Comparison of ENCODE assay signal across 8 cellular contexts in genomic region chr14:57268161-57269067, GRCh38. TPM values are rescaled to one million over a fixed set of nuclear protein-coding genes. Genes with fewer than 3 reads are reported as not detected.
DNase-seq lines count a peak whose midpoint lies in the region; ATAC-seq and TF ChIP-seq lines count a peak whose summit lies in the region.

A gene with protein sequence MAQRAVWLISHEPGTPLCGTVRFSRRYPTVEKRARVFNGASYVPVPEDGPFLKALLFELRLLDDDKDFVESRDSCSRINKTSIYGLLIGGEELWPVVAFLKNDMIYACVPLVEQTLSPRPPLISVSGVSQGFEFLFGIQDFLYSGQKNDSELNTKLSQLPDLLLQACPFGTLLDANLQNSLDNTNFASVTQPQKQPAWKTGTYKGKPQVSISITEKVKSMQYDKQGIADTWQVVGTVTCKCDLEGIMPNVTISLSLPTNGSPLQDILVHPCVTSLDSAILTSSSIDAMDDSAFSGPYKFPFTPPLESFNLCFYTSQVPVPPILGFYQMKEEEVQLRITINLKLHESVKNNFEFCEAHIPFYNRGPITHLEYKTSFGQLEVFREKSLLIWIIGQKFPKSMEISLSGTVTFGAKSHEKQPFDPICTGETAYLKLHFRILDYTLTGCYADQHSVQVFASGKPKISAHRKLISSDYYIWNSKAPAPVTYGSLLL (plus strand): TSS chr14:57268971. CDS start chr14:57269315, 344 bp downstream.
A gene with protein sequence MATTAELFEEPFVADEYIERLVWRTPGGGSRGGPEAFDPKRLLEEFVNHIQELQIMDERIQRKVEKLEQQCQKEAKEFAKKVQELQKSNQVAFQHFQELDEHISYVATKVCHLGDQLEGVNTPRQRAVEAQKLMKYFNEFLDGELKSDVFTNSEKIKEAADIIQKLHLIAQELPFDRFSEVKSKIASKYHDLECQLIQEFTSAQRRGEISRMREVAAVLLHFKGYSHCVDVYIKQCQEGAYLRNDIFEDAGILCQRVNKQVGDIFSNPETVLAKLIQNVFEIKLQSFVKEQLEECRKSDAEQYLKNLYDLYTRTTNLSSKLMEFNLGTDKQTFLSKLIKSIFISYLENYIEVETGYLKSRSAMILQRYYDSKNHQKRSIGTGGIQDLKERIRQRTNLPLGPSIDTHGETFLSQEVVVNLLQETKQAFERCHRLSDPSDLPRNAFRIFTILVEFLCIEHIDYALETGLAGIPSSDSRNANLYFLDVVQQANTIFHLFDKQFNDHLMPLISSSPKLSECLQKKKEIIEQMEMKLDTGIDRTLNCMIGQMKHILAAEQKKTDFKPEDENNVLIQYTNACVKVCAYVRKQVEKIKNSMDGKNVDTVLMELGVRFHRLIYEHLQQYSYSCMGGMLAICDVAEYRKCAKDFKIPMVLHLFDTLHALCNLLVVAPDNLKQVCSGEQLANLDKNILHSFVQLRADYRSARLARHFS (minus strand): TSS chr14:57268905. CDS start chr14:57268648, 257 bp downstream.

- no peaks in the 10 kb centered on the region for H3K27me3 Mint-ChIP-seq in type B pancreatic cell

- H3K36me3 ChIP-seq in heart left ventricle: peaks cover 0 to 8% (median 0%) of the 10 kb centered on the region in 9 donors

- intact Hi-C loops in T-helper 1 cell treated with Interleukin-12 subunit alpha and Interleukin-12 subunit beta and Interleukin-4 antibody, amounts not matched to agents 30 ng/mL and 1 ng/mL, for 36 hours (cut with micrococcal nuclease): loop anchor here (1.0 to 10.0 kb wide), 15 partner anchors 41 to 1998 kb away; partner anchors contain the start of genes ARID4A, ARMH4, ATG14 and FBXO34
- intact Hi-C loops in heart left ventricle (cut with DNase I): loop anchor here in 1 of 10 donors (10.0 kb wide), 1 partner anchor 126 kb away; the partner anchor contains the start of gene NAA30

- peak within 1 kb of the TSS; percentile 98 for H3K4me3 Mint-ChIP-seq in type B pancreatic cell

- in situ Hi-C loops in GM13976 (cut with MboI; ENCODE audit: low sequenced_read_pairs, unreplicated experiment): no loop called here

- ATAC-seq in HG02870 (IDR thresholded peaks at IDR 0.05; ENCODE audit: unreplicated experiment) (peak; percentile 91), heart left ventricle (peak; percentile 94 to 98 (median 96))

- no peak for TF ChIP-seq POLR2A in heart left ventricle (IDR thresholded peaks at IDR 0.05)

- peak within 1 kb of the TSS; percentile 70 to 95 (median 78) for H3K4me3 ChIP-seq in heart left ventricle

- peak; percentile 91 for DNase-seq in GM13976 (ENCODE audit: low spot score)
- DNase-seq in NCI-H146 treated with DMSO at 0.1 percent for 48 hours (lab: John Stamatoyannopoulos, UW; ENCODE audit: unreplicated experiment): peak; percentile 79
- peak; percentile 88 for DNase-seq in amniotic epithelial cell (ENCODE audit: low read depth)
- peak; percentile 93 to 95 (median 94) for DNase-seq in heart left ventricle
- DNase-seq in pons (ENCODE audit: low spot score): peak; percentile 92
- peak; percentile 91 for DNase-seq in type B pancreatic cell (ENCODE audit: extremely low spot score, unreplicated experiment)

- H3K36me3 Mint-ChIP-seq in type B pancreatic cell: peaks cover 11% of the 10 kb centered on the region

- H3K27me3 ChIP-seq in heart left ventricle: no peaks in the 10 kb centered on the region

- peaks cover 33% of the 10 kb centered on the region for H3K4me1 Mint-ChIP-seq in type B pancreatic cell (ENCODE audit: unreplicated experiment)

- 0% methylated on average over 56 to 76 of the region's 76 CpGs for WGBS in heart left ventricle, 4 donors

- peak within 1 kb of the TSS; percentile 99 for H3K27ac Mint-ChIP-seq in type B pancreatic cell

- H3K9me3 Mint-ChIP-seq in type B pancreatic cell: no peaks in the 10 kb centered on the region

- peaks cover 0 to 59% (median 48%) of the 10 kb centered on the region in 12 donors for H3K4me1 ChIP-seq in heart left ventricle

- TF ChIP-seq CTCF in GM13976 (IDR thresholded peaks at IDR 0.05; ENCODE audit: borderline replicate concordance, control extremely low read depth, extremely low read depth, insufficient read depth, missing control alignments) (no peak), heart left ventricle (IDR thresholded peaks at IDR 0.05) (peak in 1 of 12 donors; percentile 5), type B pancreatic cell (conservative IDR thresholded peaks at IDR 0.05) (peak; percentile 43)

- no peaks in the 10 kb centered on the region for H3K9me3 ChIP-seq in heart left ventricle

- H3K27ac ChIP-seq in heart left ventricle: peak within 1 kb of the TSS; percentile 82 to 98 (median 96)

RNA-seq across cellular contexts. Expression of the first gene that starts in this region (rescaled TPM):
- total RNA-seq in T-helper 1 cell treated with Interleukin-12 subunit alpha and Interleukin-12 subunit beta and Interleukin-4 antibody, amounts not matched to agents 30 ng/mL and 1 ng/mL, for 36 hours: 45.4 and 46.2 TPM in 2 replicates
- total RNA-seq in heart left ventricle (10 to 100 TPM; 20.6 to 58.1 (median 49.7) TPM), type B pancreatic cell (ENCODE audit: low replicate concordance) (40.6 and 55.8 TPM in 2 replicates)
- polyA plus RNA-seq in heart left ventricle: 10 to 100 TPM in 1 of 2 donors, 1 to 10 TPM in 1; 5.8 to 28.8 TPM

RNA-seq across cellular contexts. Expression of the second gene that starts in this region (rescaled TPM):
- 76.4 and 77.0 TPM in 2 replicates for total RNA-seq in T-helper 1 cell treated with Interleukin-12 subunit alpha and Interleukin-12 subunit beta and Interleukin-4 antibody, amounts not matched to agents 30 ng/mL and 1 ng/mL, for 36 hours
- total RNA-seq in heart left ventricle (10 to 100 TPM; 27.7 to 74.8 (median 53.0) TPM), type B pancreatic cell (ENCODE audit: low replicate concordance) (59.5 and 63.6 TPM in 2 replicates)
- 10 to 100 TPM in 1 of 2 donors, 1 to 10 TPM in 1; 6.1 to 36.4 TPM for polyA plus RNA-seq in heart left ventricle

Comparison
In these comparisons a context has a peak if more than half of its experiments do, and no peak if none do; other contexts are left out.
1. Peak in every context shown above with its lines: DNase-seq, ATAC-seq, H3K4me3 ChIP-seq and H3K27ac ChIP-seq.